29 cellular contexts compared by ENCODE assay signal in the genomic region with DNA sequence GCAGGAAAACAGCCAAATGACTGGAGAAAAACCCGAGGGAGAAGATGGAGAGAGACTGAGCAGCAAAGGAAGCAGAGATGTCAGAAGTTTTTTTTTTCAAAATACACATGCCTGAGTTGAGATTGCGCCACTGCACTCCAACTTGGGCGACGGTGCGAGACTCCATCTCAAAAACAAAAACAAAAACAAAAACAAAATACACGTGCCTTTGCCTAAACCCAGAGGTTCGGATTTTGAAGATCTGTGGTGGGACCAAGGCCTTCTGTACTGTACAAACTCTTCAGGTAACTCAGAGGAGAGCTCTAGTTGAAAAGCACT. TPM values are rescaled to one million over a fixed set of nuclear protein-coding genes. Genes with fewer than 3 reads are reported as not detected.
DNase-seq lines count a peak whose midpoint lies in the region; ATAC-seq, FAIRE-seq and TF ChIP-seq lines count a peak whose summit lies in the region.
"Had no signal": no experiment of that assay in that cellular context is flagged by ENCODE, and none has a peak within 500 bp of the region (broad histone marks: within the 10 kb centered on the region; RNA-seq: fewer than 3 reads in every experiment).

No MANE protein-coding gene starts in this region.

- H3K4me1 Mint-ChIP-seq in activated T-cell treated with anti-CD3 and anti-CD28 coated beads, Interleukin-2, amount 50 U/mL, for 72 hours (ENCODE audit: low read depth) = peaks cover 24% of the 10 kb centered on the region
- peaks cover 14% of the 10 kb centered on the region for H3K4me1 Mint-ChIP-seq in HFFc6 (ENCODE audit: low read depth)
- H3K4me1 Mint-ChIP-seq in activated naive CD8-positive, alpha-beta T cell treated with anti-CD3 and anti-CD28 coated beads, Interleukin-2, amount 50 U/mL, for 24 hours = peaks cover 19% of the 10 kb centered on the region

- 93% methylated on average over 7 of the region's 7 CpGs for WGBS in prostate gland

- no peaks in the 10 kb centered on the region for H3K9me3 ChIP-seq in neutrophil
- H3K9me3 ChIP-seq in prostate gland = no peaks in the 10 kb centered on the region
- H3K9me3 ChIP-seq: heart right ventricle, lower lobe of right lung, pancreas, thoracic aorta had no signal

- peaks cover 5 to 20% of the 10 kb centered on the region in 2 donors for H3K36me3 Mint-ChIP-seq in activated T-cell treated with anti-CD3 and anti-CD28 coated beads, Interleukin-2, amount 50 U/mL, for 72 hours (ENCODE audit: insufficient read depth in 2 of 2)
- peaks cover 19% of the 10 kb centered on the region for H3K36me3 Mint-ChIP-seq in HFFc6 (ENCODE audit: low read depth)
- peaks cover 33% of the 10 kb centered on the region for H3K36me3 Mint-ChIP-seq in activated naive CD8-positive, alpha-beta T cell treated with anti-CD3 and anti-CD28 coated beads, Interleukin-2, amount 50 U/mL, for 24 hours (ENCODE audit: low read depth)

- no peak for ATAC-seq in activated T-cell treated with anti-CD3 and anti-CD28 coated beads, Interleukin-2, amount 50 U/mL, for 72 hours (replicated peaks in 1 of 2)
- no peak for ATAC-seq in activated naive CD8-positive, alpha-beta T cell treated with anti-CD3 and anti-CD28 coated beads, Interleukin-2, amount 50 U/mL, for 24 hours
- ATAC-seq: GM12878; heart right ventricle; lower lobe of right lung; pancreas; stimulated activated naive CD8-positive, alpha-beta T cell treated with anti-CD3 and anti-CD28 coated beads, Interleukin-15, amount 100 ng/mL, for 72 hours had no signal

- H3K36me3 ChIP-seq in neutrophil (peaks cover 82% of the 10 kb centered on the region), prostate gland (no peaks in the 10 kb centered on the region)
- H3K36me3 ChIP-seq: pancreas, thoracic aorta, WERI-Rb-1 had no signal

- H3K27ac Mint-ChIP-seq in activated T-cell treated with anti-CD3 and anti-CD28 coated beads, Interleukin-2, amount 50 U/mL, for 72 hours = peak overlapping the region; percentile 42
- H3K27ac Mint-ChIP-seq in HFFc6 = peak overlapping the region; percentile 26; the same call in 1 of the 2 replicates
- peak overlapping the region; percentile 39 for H3K27ac Mint-ChIP-seq in activated naive CD8-positive, alpha-beta T cell treated with anti-CD3 and anti-CD28 coated beads, Interleukin-2, amount 50 U/mL, for 24 hours
- H3K27ac Mint-ChIP-seq: stimulated activated naive CD8-positive, alpha-beta T cell treated with anti-CD3 and anti-CD28 coated beads, Interleukin-15, amount 100 ng/mL, for 72 hours had no signal

- no peak overlapping the region for H3K4me3 ChIP-seq in neutrophil (ENCODE audit: low read depth in 1 of 2, low read length in 1 of 2)
- no peak overlapping the region for H3K4me3 ChIP-seq in prostate gland
- H3K4me3 ChIP-seq: GM12878, heart right ventricle, lower lobe of right lung, pancreas, skin epidermis, thoracic aorta had no signal

- H3K4me1 ChIP-seq in neutrophil (ENCODE audit: control insufficient read depth in 1 of 2, insufficient read depth in 1 of 2, low read depth in 1 of 2, low read length in 1 of 2) (no peaks in the 10 kb centered on the region), prostate gland (replicated peaks) (no peaks in the 10 kb centered on the region)
- H3K4me1 ChIP-seq: lower lobe of right lung had no signal

- H3K9me3 Mint-ChIP-seq in activated T-cell treated with anti-CD3 and anti-CD28 coated beads, Interleukin-2, amount 50 U/mL, for 72 hours = no peaks in the 10 kb centered on the region
- H3K9me3 Mint-ChIP-seq in HFFc6 = no peaks in the 10 kb centered on the region
- no peaks in the 10 kb centered on the region for H3K9me3 Mint-ChIP-seq in activated naive CD8-positive, alpha-beta T cell treated with anti-CD3 and anti-CD28 coated beads, Interleukin-2, amount 50 U/mL, for 24 hours
- H3K9me3 Mint-ChIP-seq: stimulated activated naive CD8-positive, alpha-beta T cell treated with anti-CD3 and anti-CD28 coated beads, Interleukin-15, amount 100 ng/mL, for 72 hours had no signal

- TF ChIP-seq POLR2A in prostate gland (IDR thresholded peaks at IDR 0.05) = no peak

- H3K27me3 ChIP-seq in neutrophil = no peaks in the 10 kb centered on the region
- H3K27me3 ChIP-seq in prostate gland (replicated peaks; ENCODE audit: insufficient read depth) = no peaks in the 10 kb centered on the region
- H3K27me3 ChIP-seq: brain microvascular endothelial cell, heart right ventricle, pancreas had no signal

- no peak for DNase-seq in activated T-cell treated with anti-CD3 and anti-CD28 coated beads, Interleukin-2, amount 50 U/mL, for 72 hours
- DNase-seq in activated T-cell treated with anti-CD3 and anti-CD28 coated beads, Interleukin-2, amount 50 U/mL, for 1 hour = no peak
- DNase-seq in HFFc6 = no peak
- no peak for DNase-seq in activated naive CD8-positive, alpha-beta T cell treated with anti-CD3 and anti-CD28 coated beads, Interleukin-2, amount 50 U/mL, for 24 hours
- no peak for DNase-seq in HTR-8/SVneo (ENCODE audit: insufficient read length, low spot score)
- DNase-seq in prostate gland (ENCODE audit: low spot score) = no peak
- DNase-seq in NCI-H2171 (lab: John Stamatoyannopoulos, UW) = no peak
- DNase-seq: activated CD8-positive, alpha-beta memory T cell treated with anti-CD3 and anti-CD28 coated beads, Interleukin-2, amount 50 U/mL, for 4 hours; activated effector memory CD4-positive, alpha-beta T cell treated with Interleukin-2 at 50 U/mL for 16 hours; brain microvascular endothelial cell; foreskin melanocyte; heart right ventricle; KG1; kidney glomerular epithelial cell; lower lobe of right lung; MM.1S; NCI-H2029; OCI-M1; pancreas; retina; stimulated activated naive CD8-positive, alpha-beta T cell treated with anti-CD3 and anti-CD28 coated beads, Interleukin-15, amount 100 ng/mL, for 72 hours; WERI-Rb-1 had no signal

- H3K27me3 Mint-ChIP-seq in activated T-cell treated with anti-CD3 and anti-CD28 coated beads, Interleukin-2, amount 50 U/mL, for 72 hours (ENCODE audit: low read depth) = no peaks in the 10 kb centered on the region
- H3K27me3 Mint-ChIP-seq in HFFc6 (ENCODE audit: insufficient read depth) = peaks cover 4% of the 10 kb centered on the region
- no peaks in the 10 kb centered on the region for H3K27me3 Mint-ChIP-seq in activated naive CD8-positive, alpha-beta T cell treated with anti-CD3 and anti-CD28 coated beads, Interleukin-2, amount 50 U/mL, for 24 hours
- H3K27me3 Mint-ChIP-seq: stimulated activated naive CD8-positive, alpha-beta T cell treated with anti-CD3 and anti-CD28 coated beads, Interleukin-15, amount 100 ng/mL, for 72 hours had no signal

- no peak for FAIRE-seq in HTR-8/SVneo (lab: Jason Lieb, UNC)
- FAIRE-seq: A204.1, GM12878, H1, pancreas had no signal

- no peak overlapping the region for H3K4me3 Mint-ChIP-seq in activated T-cell treated with anti-CD3 and anti-CD28 coated beads, Interleukin-2, amount 50 U/mL, for 72 hours
- H3K4me3 Mint-ChIP-seq in HFFc6 = peak overlapping the region; percentile 26; the same call in 1 of the 2 replicates
- no peak overlapping the region for H3K4me3 Mint-ChIP-seq in activated naive CD8-positive, alpha-beta T cell treated with anti-CD3 and anti-CD28 coated beads, Interleukin-2, amount 50 U/mL, for 24 hours
- H3K4me3 Mint-ChIP-seq: stimulated activated naive CD8-positive, alpha-beta T cell treated with anti-CD3 and anti-CD28 coated beads, Interleukin-15, amount 100 ng/mL, for 72 hours had no signal

- TF ChIP-seq CTCF in HFFc6 (IDR thresholded peaks at IDR 0.05) (no peak), neutrophil (IDR thresholded peaks at IDR 0.05) (no peak), prostate gland (IDR thresholded peaks at IDR 0.05) (no peak)

- H3K27ac ChIP-seq in neutrophil (peak overlapping the region; percentile 31), prostate gland (no peak overlapping the region)
- H3K27ac ChIP-seq: brain microvascular endothelial cell, lower lobe of right lung, pancreas, RWPE1, skin epidermis, thoracic aorta, WERI-Rb-1 had no signal

- intact Hi-C loops in prostate gland (cut with DNase I) = no loop called here

RNA-seq across cellular contexts. Expression of a gene that starts 38.8 kb away (rescaled TPM):
- 10 to 100 TPM; 43.2 to 55.2 TPM for total RNA-seq in activated T-cell treated with anti-CD3 and anti-CD28 coated beads, Interleukin-2, amount 50 U/mL, for 72 hours
- 10 to 100 TPM; 54.5 to 60.5 (median 58.5) TPM for total RNA-seq in HFFc6 (2021; fragmentation: NEBNext Ultra II Directional; extraction: Animal tissue kit (Norgen Biotek cat#: 25700))
- total RNA-seq in prostate gland = 10 to 100 TPM; 54.7 to 61.4 TPM
